20 cellular contexts compared by ENCODE assay signal in genomic region chr7:5507026-5507425, GRCh38.
"Had no signal": no experiment of that assay in that cellular context is flagged by ENCODE, and none has a peak within 500 bp of the region (broad histone marks: within the 10 kb centered on the region; RNA-seq: fewer than 3 reads in every experiment).

No MANE protein-coding gene starts in this region.

- H2AFZ ChIP-seq: parathyroid adenoma had no signal

- H3K27ac Mint-ChIP-seq: activated naive CD4-positive, alpha-beta T cell treated with anti-CD3 and anti-CD28 coated beads, Interleukin-2, amount 50 U/mL, for 24 hours; stimulated activated effector memory CD8-positive, alpha-beta T cell treated with anti-CD3 and anti-CD28 coated beads, Interleukin-12 subunit alpha, Interleukin-12 subunit beta, amount 100 ng/mL, for 72 hours had no signal

- H3K36me3 Mint-ChIP-seq: naive B cell had no signal

- H3K27ac ChIP-seq: cardiac muscle cell, left lung, parathyroid adenoma, right lobe of liver, WERI-Rb-1 had no signal

- H3K27me3 ChIP-seq: cardiac muscle cell, left lung, right lobe of liver had no signal

- H3K9me3 ChIP-seq: left lung, right lobe of liver had no signal

- H3K4me3 ChIP-seq: cardiac muscle cell, left lung, right lobe of liver had no signal

- H3K4me1 ChIP-seq: parathyroid adenoma, right lobe of liver had no signal

- H3K27me3 Mint-ChIP-seq: activated naive CD4-positive, alpha-beta T cell treated with anti-CD3 and anti-CD28 coated beads, Interleukin-2, amount 50 U/mL, for 24 hours; naive B cell had no signal

- ATAC-seq: left lung; right lobe of liver; stimulated activated effector memory CD8-positive, alpha-beta T cell treated with anti-CD3 and anti-CD28 coated beads, Interleukin-12 subunit alpha, Interleukin-12 subunit beta, amount 100 ng/mL, for 72 hours had no signal

- H3K9me3 Mint-ChIP-seq: activated naive CD4-positive, alpha-beta T cell treated with anti-CD3 and anti-CD28 coated beads, Interleukin-2, amount 50 U/mL, for 24 hours; naive B cell; stimulated activated effector memory CD8-positive, alpha-beta T cell treated with anti-CD3 and anti-CD28 coated beads, Interleukin-12 subunit alpha, Interleukin-12 subunit beta, amount 100 ng/mL, for 72 hours had no signal

- H3K4me1 Mint-ChIP-seq: stimulated activated effector memory CD8-positive, alpha-beta T cell treated with anti-CD3 and anti-CD28 coated beads, Interleukin-12 subunit alpha, Interleukin-12 subunit beta, amount 100 ng/mL, for 72 hours had no signal

- H3K4me3 Mint-ChIP-seq: activated naive CD4-positive, alpha-beta T cell treated with anti-CD3 and anti-CD28 coated beads, Interleukin-2, amount 50 U/mL, for 24 hours; naive B cell; stimulated activated effector memory CD8-positive, alpha-beta T cell treated with anti-CD3 and anti-CD28 coated beads, Interleukin-12 subunit alpha, Interleukin-12 subunit beta, amount 100 ng/mL, for 72 hours had no signal

- DNase-seq: activated CD4-positive, alpha-beta T cell treated with anti-CD3 and anti-CD28 coated beads for 1 hour; activated CD8-positive, alpha-beta memory T cell treated with anti-CD3 and anti-CD28 coated beads for 24 hours; activated CD8-positive, alpha-beta memory T cell treated with anti-CD3 and anti-CD28 coated beads, Interleukin-2, amount 50 U/mL, for 48 hours; activated effector memory CD4-positive, alpha-beta T cell treated with Interleukin-2 at 50 U/mL for 16 hours; activated T-cell treated with anti-CD3 and anti-CD28 coated beads, Interleukin-2, amount 50 U/mL, for 48 hours; erythroblast; kidney; left lung; mammary epithelial cell; naive B cell; right lobe of liver; small intestine; stimulated activated CD4-positive, alpha-beta T cell treated with anti-CD3 and anti-CD28 coated beads, Interleukin-15, amount 100 ng/mL, for 24 hours; stimulated activated CD4-positive, alpha-beta T cell treated with anti-CD3 and anti-CD28 coated beads, Interleukin-2, amount 100 ng/mL, for 48 hours; T-helper 2 cell; WERI-Rb-1 had no signal
